ENCODE assay signal across 8 cellular contexts in the genomic region with DNA sequence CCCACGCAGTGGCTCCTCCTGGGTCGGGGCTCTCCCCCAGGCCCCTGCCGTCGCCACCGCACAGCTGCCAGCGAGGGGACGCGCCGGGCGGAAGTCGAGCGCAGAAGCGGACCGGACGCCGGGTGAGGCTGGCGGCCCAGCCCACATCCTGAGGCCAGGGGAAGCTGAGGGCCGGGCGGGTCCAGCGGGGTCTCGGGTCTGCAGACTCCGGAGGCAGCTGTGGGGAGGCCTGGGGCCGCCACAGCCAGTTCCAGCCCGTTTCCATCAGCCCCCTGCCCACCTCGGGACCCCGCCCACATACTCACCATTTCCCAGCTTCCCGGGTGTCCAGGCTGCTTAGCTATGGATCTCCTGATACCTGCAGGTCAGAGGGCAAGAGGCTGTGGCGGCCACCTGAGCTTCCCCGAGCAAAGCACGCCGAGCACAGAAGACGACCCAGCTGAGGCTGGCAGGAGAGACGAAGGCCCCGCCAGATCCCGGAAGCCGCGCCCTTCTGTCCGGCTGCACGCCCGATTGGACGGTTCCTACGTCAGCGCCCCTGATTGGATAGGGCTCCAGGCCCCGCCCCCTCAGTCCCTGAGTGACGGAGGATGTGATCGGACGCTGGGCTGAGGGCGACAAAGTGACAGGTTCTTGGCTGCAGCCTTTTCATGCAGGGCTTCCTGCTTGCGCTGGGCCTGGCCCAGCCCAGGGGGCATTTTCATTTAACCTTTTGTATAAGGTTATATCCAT. TPM values are rescaled to one million over a fixed set of nuclear protein-coding genes. Genes with fewer than 3 reads are reported as not detected.
DNase-seq lines count a peak whose midpoint lies in the region; ATAC-seq and TF ChIP-seq lines count a peak whose summit lies in the region.

No MANE protein-coding gene starts in this region.

- intact Hi-C loops in esophagus squamous epithelium (cut with DNase I): no loop called here

- TF ChIP-seq POLR2A in esophagus squamous epithelium (IDR thresholded peaks at IDR 0.05): peak in 2 of 4 donors; percentile 62 to 85

- H3K4me1 ChIP-seq in esophagus squamous epithelium: peaks cover 0 to 47% (median 9%) of the 10 kb centered on the region in 3 donors

- TF ChIP-seq CTCF in esophagus squamous epithelium (IDR thresholded peaks at IDR 0.05): no peak

- 0% methylated on average over 7 of the region's 49 CpGs for WGBS in esophagus squamous epithelium, 2 donors

- H3K27ac ChIP-seq in esophagus squamous epithelium: peak overlapping the region; percentile 89 to 97 (median 94)

- peak; percentile 91 for ATAC-seq in GM21737 (IDR thresholded peaks at IDR 0.05; ENCODE audit: unreplicated experiment)

- DNase-seq in DMS79 (lab: John Stamatoyannopoulos, UW) (peak; percentile 94), KG1 (lab: John Stamatoyannopoulos, UW) (peak; percentile 87), esophagus squamous epithelium (lab: John Stamatoyannopoulos, UW) (peak; percentile 84), myocyte (ENCODE audit: low read depth) (peak; percentile 98)
- peak; percentile 97 for DNase-seq in activated T-cell treated with anti-CD3 and anti-CD28 coated beads, Interleukin-2, amount 50 U/mL, for 48 hours
- DNase-seq in stimulated activated CD8-positive, alpha-beta memory T cell treated with anti-CD3 and anti-CD28 coated beads, Interleukin-7, amount 100 ng/mL, for 4 hours (ENCODE audit: low read depth in 2 of 2): peak; percentile 89 to 91

- H3K9me3 ChIP-seq in esophagus squamous epithelium: no peaks in the 10 kb centered on the region

- no peaks in the 10 kb centered on the region for H3K27me3 ChIP-seq in esophagus squamous epithelium

- H3K36me3 ChIP-seq in esophagus squamous epithelium: peaks cover 0 to 17% (median 0%) of the 10 kb centered on the region in 3 donors

- peak overlapping the region; percentile 71 to 97 (median 80) for H3K4me3 ChIP-seq in esophagus squamous epithelium

TF ChIP-seq in PFSK-1, 5 proteins besides CTCF, POLR2A, EP300 and RAD21:
- TF ChIP-seq, protein P1, sequence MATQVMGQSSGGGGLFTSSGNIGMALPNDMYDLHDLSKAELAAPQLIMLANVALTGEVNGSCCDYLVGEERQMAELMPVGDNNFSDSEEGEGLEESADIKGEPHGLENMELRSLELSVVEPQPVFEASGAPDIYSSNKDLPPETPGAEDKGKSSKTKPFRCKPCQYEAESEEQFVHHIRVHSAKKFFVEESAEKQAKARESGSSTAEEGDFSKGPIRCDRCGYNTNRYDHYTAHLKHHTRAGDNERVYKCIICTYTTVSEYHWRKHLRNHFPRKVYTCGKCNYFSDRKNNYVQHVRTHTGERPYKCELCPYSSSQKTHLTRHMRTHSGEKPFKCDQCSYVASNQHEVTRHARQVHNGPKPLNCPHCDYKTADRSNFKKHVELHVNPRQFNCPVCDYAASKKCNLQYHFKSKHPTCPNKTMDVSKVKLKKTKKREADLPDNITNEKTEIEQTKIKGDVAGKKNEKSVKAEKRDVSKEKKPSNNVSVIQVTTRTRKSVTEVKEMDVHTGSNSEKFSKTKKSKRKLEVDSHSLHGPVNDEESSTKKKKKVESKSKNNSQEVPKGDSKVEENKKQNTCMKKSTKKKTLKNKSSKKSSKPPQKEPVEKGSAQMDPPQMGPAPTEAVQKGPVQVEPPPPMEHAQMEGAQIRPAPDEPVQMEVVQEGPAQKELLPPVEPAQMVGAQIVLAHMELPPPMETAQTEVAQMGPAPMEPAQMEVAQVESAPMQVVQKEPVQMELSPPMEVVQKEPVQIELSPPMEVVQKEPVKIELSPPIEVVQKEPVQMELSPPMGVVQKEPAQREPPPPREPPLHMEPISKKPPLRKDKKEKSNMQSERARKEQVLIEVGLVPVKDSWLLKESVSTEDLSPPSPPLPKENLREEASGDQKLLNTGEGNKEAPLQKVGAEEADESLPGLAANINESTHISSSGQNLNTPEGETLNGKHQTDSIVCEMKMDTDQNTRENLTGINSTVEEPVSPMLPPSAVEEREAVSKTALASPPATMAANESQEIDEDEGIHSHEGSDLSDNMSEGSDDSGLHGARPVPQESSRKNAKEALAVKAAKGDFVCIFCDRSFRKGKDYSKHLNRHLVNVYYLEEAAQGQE (IDR thresholded peaks at IDR 0.05; ENCODE audit: insufficient read depth in 1 of 2, low read depth in 2 of 2, low read length in 2 of 2): peak in 1 of 2 experiments; percentile 44; a peak in 1 of 4 replicates
- TF ChIP-seq FOXP2 (optimal IDR thresholded peaks at IDR 0.05; ENCODE audit: borderline replicate concordance, extremely low read depth, extremely low read length, insufficient read depth) (peak; percentile 89), POLR2AphosphoS5 (IDR thresholded peaks at IDR 0.05; ENCODE audit: low read depth, low read length) (peak; percentile 98), SIN3A (IDR thresholded peaks at IDR 0.05; ENCODE audit: borderline replicate concordance, insufficient read depth, low read length) (peak; percentile 83), TAF1 (IDR thresholded peaks at IDR 0.05; ENCODE audit: borderline replicate concordance, insufficient read depth, low read length) (no peak)

RNA-seq across cellular contexts. Expression of gene ZNF124, which starts 38.7 kb away (rescaled TPM):
- 4.2 TPM for polyA plus RNA-seq in PFSK-1 (2012; ENCODE audit: insufficient read length, low read depth)
- total RNA-seq in esophagus squamous epithelium (10 to 100 TPM in 3 of 4 donors, 1 to 10 TPM in 1; 5.7 to 36.4 (median 14.1) TPM), myocyte (19.5 and 24.4 TPM in 2 replicates)
- polyA plus RNA-seq in myocyte (2012): 3.0 TPM

RNA-seq across cellular contexts. Expression of gene VN1R5, which starts 45.3 kb away (rescaled TPM):
- polyA plus RNA-seq in PFSK-1 (2012; ENCODE audit: insufficient read length, low read depth): not detected
- total RNA-seq in esophagus squamous epithelium (not detected), myocyte (not detected in 2 replicates)
- polyA plus RNA-seq in myocyte (2012): not detected

Comparison
In these comparisons a context has a peak if more than half of its experiments do, and no peak if none do; other contexts are left out.
1. Peak in every context shown above with its lines: DNase-seq, ATAC-seq, H3K4me3 ChIP-seq and H3K27ac ChIP-seq.